In genomic region chr3:39216176-39216790, GRCh38 we compare ENCODE assay signal across 10 cellular contexts. TPM values are rescaled to one million over a fixed set of nuclear protein-coding genes. Genes with fewer than 3 reads are reported as not detected.
DNase-seq lines count a peak whose midpoint lies in the region; ATAC-seq and TF ChIP-seq lines count a peak whose summit lies in the region.
"Had no signal": no experiment of that assay in that cellular context is flagged by ENCODE, and none has a peak within 500 bp of the region (broad histone marks: within the 10 kb centered on the region; RNA-seq: fewer than 3 reads in every experiment).

No MANE protein-coding gene starts in this region.

- H3K27ac ChIP-seq in psoas muscle, result no peak overlapping the region

- ATAC-seq in GM18867 (IDR thresholded peaks at IDR 0.05; ENCODE audit: unreplicated experiment), result peak; percentile 97
- ATAC-seq in GM21825 (IDR thresholded peaks at IDR 0.05; ENCODE audit: unreplicated experiment), result peak; percentile 89
- ATAC-seq in psoas muscle, result no peak

- intact Hi-C loops in psoas muscle (cut with DNase I), result no loop called here
- intact Hi-C loops in posterior vena cava (cut with DNase I), result no loop called here

- H3K27me3 ChIP-seq in psoas muscle (ENCODE audit: insufficient read depth in 3 of 3, low read length in 2 of 3), result no peaks in the 10 kb centered on the region
- H3K27me3 ChIP-seq: heart right ventricle had no signal

- H3K4me1 ChIP-seq in psoas muscle, result no peaks in the 10 kb centered on the region

- H3K36me3 ChIP-seq in psoas muscle (ENCODE audit: insufficient read depth in 1 of 2, low read depth in 1 of 2), result no peaks in the 10 kb centered on the region
- H3K36me3 ChIP-seq: heart right ventricle had no signal

- no peak for TF ChIP-seq CTCF in psoas muscle (IDR thresholded peaks at IDR 0.05)

- no peak overlapping the region for H3K4me3 ChIP-seq in psoas muscle
- H3K4me3 ChIP-seq: heart right ventricle had no signal

- no peaks in the 10 kb centered on the region for H3K9me3 ChIP-seq in psoas muscle
- H3K9me3 ChIP-seq: heart right ventricle had no signal

- 75 to 88% (median 84%) methylated on average over 2 of the region's 2 CpGs for whole genome bisulfite sequencing in psoas muscle, 3 donors

- DNase-seq in Kasumi-1 (lab: John Stamatoyannopoulos, UW), result peak; percentile 48 to 58
- DNase-seq in medulla oblongata (ENCODE audit: extremely low spot score), result peak; percentile 68
- no peak for DNase-seq in psoas muscle
- no peak for DNase-seq in D341Med (ENCODE audit: low spot score)
- no peak for DNase-seq in SHP77 (lab: John Stamatoyannopoulos, UW)
- no peak for DNase-seq in posterior vena cava (ENCODE audit: low spot score)
- DNase-seq: heart right ventricle; stimulated activated CD4-positive, alpha-beta T cell treated with anti-CD3 and anti-CD28 coated beads, Interleukin-4, amount 100 ng/mL, for 4 hours had no signal

RNA-seq across cellular contexts. Expression of gene XIRP1, which starts 23.9 kb away (rescaled TPM):
- total RNA-seq in psoas muscle, result 1,000 to 10,000 TPM in 1 of 4 donors, 100 to 1,000 TPM in 3; 601 to 2,126 (median 834) TPM
- 100 to 1,000 TPM; 111 to 561 (median 523) TPM for polyA plus RNA-seq in psoas muscle
- 1 to 10 TPM in 1 of 2 donors, under 1 TPM in 1; 0.23 to 7.1 TPM for total RNA-seq in posterior vena cava

Comparison
In these comparisons a context has a peak if more than half of its experiments do, and no peak if none do; other contexts are left out.
1. ATAC-seq: peak in GM18867 (single experiment) and GM21825 (single experiment); none in psoas muscle (0 of 4).
2. DNase-seq: peak in Kasumi-1 (2 of 2) and medulla oblongata (single experiment); none in psoas muscle (0 of 2), D341Med (single experiment), SHP77 (0 of 2) and posterior vena cava (single experiment).
3. RNA of gene XIRP1, which starts 23.9 kb away (total RNA-seq): 601 to 2,126 TPM in psoas muscle; 0.23 to 7.1 TPM in posterior vena cava; every median in the first group is over 10 times any median in the second.